In the genomic region with DNA sequence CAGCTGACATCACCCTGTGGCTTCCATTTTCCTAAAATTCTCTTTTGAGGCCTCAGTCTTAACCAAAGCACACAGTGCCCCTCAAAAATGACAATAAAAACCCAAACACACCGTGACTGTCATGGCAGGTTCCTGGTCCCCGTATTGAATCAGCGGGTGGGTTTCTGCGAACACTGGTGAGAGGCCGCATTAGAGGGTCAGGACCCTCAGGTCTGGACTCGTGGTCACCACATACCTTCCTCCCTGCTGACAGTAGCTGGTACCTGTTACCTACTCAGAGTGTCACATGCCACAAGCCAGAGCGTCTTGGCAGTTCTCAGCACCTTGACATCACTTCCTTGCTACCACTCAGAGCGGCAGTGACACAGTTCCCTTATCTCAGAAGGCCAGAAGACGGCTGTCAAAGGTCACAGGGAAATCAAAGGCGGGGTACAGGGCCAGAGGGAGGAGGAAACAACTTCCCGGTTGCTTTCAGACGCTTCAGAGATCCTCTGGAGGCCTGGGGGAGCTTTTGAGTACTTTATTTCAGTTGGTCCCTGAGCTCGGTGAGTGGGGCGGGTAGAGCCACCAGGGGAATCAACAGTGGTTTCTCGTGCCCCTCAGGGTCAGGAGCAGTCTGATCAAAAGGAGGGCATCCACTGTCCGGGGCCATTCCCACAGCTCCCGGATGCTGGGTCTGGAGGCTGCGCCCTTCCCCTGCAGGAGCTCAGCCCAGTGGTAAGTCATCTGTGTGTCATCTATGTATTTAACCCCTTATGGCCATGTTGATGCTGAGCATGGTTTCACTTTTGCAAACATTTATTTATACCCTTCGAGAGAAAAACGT, we compare ENCODE assay signal across 1 cellular context.
TF ChIP-seq lines count a peak whose summit lies in the region.

A gene (minus strand): TSS at position 281 of the 826 bp plus-strand sequence.
A gene with protein sequence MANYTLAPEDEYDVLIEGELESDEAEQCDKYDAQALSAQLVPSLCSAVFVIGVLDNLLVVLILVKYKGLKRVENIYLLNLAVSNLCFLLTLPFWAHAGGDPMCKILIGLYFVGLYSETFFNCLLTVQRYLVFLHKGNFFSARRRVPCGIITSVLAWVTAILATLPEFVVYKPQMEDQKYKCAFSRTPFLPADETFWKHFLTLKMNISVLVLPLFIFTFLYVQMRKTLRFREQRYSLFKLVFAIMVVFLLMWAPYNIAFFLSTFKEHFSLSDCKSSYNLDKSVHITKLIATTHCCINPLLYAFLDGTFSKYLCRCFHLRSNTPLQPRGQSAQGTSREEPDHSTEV (plus strand): TSS at position 474 of the 826 bp plus-strand sequence. CDS start 821 bp downstream, outside the sequence.

TF ChIP-seq in K562, 482 proteins besides CTCF, POLR2A, EP300 and RAD21 (continued from another document and continues in another):
- TF ChIP-seq, protein P1, sequence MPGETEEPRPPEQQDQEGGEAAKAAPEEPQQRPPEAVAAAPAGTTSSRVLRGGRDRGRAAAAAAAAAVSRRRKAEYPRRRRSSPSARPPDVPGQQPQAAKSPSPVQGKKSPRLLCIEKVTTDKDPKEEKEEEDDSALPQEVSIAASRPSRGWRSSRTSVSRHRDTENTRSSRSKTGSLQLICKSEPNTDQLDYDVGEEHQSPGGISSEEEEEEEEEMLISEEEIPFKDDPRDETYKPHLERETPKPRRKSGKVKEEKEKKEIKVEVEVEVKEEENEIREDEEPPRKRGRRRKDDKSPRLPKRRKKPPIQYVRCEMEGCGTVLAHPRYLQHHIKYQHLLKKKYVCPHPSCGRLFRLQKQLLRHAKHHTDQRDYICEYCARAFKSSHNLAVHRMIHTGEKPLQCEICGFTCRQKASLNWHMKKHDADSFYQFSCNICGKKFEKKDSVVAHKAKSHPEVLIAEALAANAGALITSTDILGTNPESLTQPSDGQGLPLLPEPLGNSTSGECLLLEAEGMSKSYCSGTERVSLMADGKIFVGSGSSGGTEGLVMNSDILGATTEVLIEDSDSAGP (CRISPR knock-in tag; IDR thresholded peaks at IDR 0.05): 0 out of 2 replicates have a peak, but pooled peaks have one; percentile 16
- no peak for TF ChIP-seq PURB (CRISPR knock-in tag; IDR thresholded peaks at IDR 0.05; ENCODE audit: low read depth)
- peak; percentile 87 for TF ChIP-seq MEF2D (tag; conservative IDR thresholded peaks at IDR 0.05; ENCODE audit: low read depth)
- TF ChIP-seq, protein P2, sequence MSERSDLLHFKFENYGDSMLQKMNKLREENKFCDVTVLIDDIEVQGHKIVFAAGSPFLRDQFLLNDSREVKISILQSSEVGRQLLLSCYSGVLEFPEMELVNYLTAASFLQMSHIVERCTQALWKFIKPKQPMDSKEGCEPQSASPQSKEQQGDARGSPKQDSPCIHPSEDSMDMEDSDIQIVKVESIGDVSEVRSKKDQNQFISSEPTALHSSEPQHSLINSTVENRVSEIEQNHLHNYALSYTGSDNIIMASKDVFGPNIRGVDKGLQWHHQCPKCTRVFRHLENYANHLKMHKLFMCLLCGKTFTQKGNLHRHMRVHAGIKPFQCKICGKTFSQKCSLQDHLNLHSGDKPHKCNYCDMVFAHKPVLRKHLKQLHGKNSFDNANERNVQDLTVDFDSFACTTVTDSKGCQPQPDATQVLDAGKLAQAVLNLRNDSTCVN (CRISPR knock-in tag; IDR thresholded peaks at IDR 0.05): no peak
- TF ChIP-seq, protein P3, sequence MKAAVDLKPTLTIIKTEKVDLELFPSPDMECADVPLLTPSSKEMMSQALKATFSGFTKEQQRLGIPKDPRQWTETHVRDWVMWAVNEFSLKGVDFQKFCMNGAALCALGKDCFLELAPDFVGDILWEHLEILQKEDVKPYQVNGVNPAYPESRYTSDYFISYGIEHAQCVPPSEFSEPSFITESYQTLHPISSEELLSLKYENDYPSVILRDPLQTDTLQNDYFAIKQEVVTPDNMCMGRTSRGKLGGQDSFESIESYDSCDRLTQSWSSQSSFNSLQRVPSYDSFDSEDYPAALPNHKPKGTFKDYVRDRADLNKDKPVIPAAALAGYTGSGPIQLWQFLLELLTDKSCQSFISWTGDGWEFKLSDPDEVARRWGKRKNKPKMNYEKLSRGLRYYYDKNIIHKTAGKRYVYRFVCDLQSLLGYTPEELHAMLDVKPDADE (conservative IDR thresholded peaks at IDR 0.05; ENCODE audit: control insufficient read depth, low read depth, low read length): peak; percentile 53; the same call in 1 of the 2 replicates
- peak; percentile 8; the same call in 1 of the 2 replicates for TF ChIP-seq NFATC3 (IDR thresholded peaks at IDR 0.05)
- peak in 1 of 3 experiments; percentile 57 for TF ChIP-seq YY1 (IDR thresholded peaks at IDR 0.05; ENCODE audit: borderline replicate concordance in 1 of 3, control insufficient read depth in 1 of 3, extremely low read depth in 1 of 3, insufficient read depth in 3 of 3, insufficient read length in 1 of 3, insufficient replicate concordance in 2 of 3, low read depth in 1 of 3, low read length in 2 of 3)
- TF ChIP-seq CHD1 (IDR thresholded peaks at IDR 0.05; ENCODE audit: low read length): no peak
- TF ChIP-seq, protein P4, sequence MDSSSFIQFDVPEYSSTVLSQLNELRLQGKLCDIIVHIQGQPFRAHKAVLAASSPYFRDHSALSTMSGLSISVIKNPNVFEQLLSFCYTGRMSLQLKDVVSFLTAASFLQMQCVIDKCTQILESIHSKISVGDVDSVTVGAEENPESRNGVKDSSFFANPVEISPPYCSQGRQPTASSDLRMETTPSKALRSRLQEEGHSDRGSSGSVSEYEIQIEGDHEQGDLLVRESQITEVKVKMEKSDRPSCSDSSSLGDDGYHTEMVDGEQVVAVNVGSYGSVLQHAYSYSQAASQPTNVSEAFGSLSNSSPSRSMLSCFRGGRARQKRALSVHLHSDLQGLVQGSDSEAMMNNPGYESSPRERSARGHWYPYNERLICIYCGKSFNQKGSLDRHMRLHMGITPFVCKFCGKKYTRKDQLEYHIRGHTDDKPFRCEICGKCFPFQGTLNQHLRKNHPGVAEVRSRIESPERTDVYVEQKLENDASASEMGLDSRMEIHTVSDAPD (CRISPR knock-in tag; IDR thresholded peaks at IDR 0.05): peak; percentile 53; the same call in 1 of the 2 replicates
- TF ChIP-seq ZNF766 (CRISPR knock-in tag; conservative IDR thresholded peaks at IDR 0.05): peak; percentile 93
- TF ChIP-seq, protein P5, sequence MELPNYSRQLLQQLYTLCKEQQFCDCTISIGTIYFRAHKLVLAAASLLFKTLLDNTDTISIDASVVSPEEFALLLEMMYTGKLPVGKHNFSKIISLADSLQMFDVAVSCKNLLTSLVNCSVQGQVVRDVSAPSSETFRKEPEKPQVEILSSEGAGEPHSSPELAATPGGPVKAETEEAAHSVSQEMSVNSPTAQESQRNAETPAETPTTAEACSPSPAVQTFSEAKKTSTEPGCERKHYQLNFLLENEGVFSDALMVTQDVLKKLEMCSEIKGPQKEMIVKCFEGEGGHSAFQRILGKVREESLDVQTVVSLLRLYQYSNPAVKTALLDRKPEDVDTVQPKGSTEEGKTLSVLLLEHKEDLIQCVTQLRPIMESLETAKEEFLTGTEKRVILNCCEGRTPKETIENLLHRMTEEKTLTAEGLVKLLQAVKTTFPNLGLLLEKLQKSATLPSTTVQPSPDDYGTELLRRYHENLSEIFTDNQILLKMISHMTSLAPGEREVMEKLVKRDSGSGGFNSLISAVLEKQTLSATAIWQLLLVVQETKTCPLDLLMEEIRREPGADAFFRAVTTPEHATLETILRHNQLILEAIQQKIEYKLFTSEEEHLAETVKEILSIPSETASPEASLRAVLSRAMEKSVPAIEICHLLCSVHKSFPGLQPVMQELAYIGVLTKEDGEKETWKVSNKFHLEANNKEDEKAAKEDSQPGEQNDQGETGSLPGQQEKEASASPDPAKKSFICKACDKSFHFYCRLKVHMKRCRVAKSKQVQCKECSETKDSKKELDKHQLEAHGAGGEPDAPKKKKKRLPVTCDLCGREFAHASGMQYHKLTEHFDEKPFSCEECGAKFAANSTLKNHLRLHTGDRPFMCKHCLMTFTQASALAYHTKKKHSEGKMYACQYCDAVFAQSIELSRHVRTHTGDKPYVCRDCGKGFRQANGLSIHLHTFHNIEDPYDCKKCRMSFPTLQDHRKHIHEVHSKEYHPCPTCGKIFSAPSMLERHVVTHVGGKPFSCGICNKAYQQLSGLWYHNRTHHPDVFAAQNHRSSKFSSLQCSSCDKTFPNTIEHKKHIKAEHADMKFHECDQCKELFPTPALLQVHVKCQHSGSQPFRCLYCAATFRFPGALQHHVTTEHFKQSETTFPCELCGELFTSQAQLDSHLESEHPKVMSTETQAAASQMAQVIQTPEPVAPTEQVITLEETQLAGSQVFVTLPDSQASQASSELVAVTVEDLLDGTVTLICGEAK (IDR thresholded peaks at IDR 0.05): peak; percentile 83
- TF ChIP-seq, protein P5 (CRISPR knock-in tag; IDR thresholded peaks at IDR 0.05): no peak
- peak in 1 of 2 experiments; percentile 80; a peak in 2 of 4 replicates for TF ChIP-seq TEAD1 (CRISPR knock-in tag; IDR thresholded peaks at IDR 0.05)
- peak; percentile 93 for TF ChIP-seq CREB1 (IDR thresholded peaks at IDR 0.05)
- peak; percentile 92 for TF ChIP-seq CREB1 (CRISPR knock-in tag; IDR thresholded peaks at IDR 0.05)
- peak; percentile 42 for TF ChIP-seq ZKSCAN8 (CRISPR knock-in tag; IDR thresholded peaks at IDR 0.05)
- TF ChIP-seq ZNF175 (CRISPR knock-in tag; IDR thresholded peaks at IDR 0.05; ENCODE audit: low read depth): peak; percentile 97
- peak; percentile 94 for TF ChIP-seq ZEB2 (IDR thresholded peaks at IDR 0.05)
- TF ChIP-seq, protein P6, sequence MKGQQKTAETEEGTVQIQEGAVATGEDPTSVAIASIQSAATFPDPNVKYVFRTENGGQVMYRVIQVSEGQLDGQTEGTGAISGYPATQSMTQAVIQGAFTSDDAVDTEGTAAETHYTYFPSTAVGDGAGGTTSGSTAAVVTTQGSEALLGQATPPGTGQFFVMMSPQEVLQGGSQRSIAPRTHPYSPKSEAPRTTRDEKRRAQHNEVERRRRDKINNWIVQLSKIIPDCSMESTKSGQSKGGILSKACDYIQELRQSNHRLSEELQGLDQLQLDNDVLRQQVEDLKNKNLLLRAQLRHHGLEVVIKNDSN (CRISPR knock-in tag; IDR thresholded peaks at IDR 0.05): peak; percentile 87
- TF ChIP-seq BRD4 (IDR thresholded peaks at IDR 0.05): peak; percentile 94
- TF ChIP-seq NFE2 (IDR thresholded peaks at IDR 0.05; ENCODE audit: low read depth): peak; percentile 70
- TF ChIP-seq CBFB (CRISPR knock-in tag; IDR thresholded peaks at IDR 0.05): peak; percentile 73; the same call in 1 of the 2 replicates
- TF ChIP-seq DPF2 (IDR thresholded peaks at IDR 0.05): peak; percentile 97
- peak; percentile 61 for TF ChIP-seq MTA1 (IDR thresholded peaks at IDR 0.05; ENCODE audit: borderline replicate concordance)
- peak; percentile 93 for TF ChIP-seq TARDBP (IDR thresholded peaks at IDR 0.05)
- TF ChIP-seq TCFL5 (CRISPR knock-in tag; conservative IDR thresholded peaks at IDR 0.05): peak; percentile 74; the same call in 1 of the 2 replicates
- peak; percentile 91 for TF ChIP-seq RBBP5 (IDR thresholded peaks at IDR 0.05; ENCODE audit: borderline replicate concordance, insufficient read depth, low read length, poor library complexity, severe bottlenecking)
- TF ChIP-seq, protein P7, sequence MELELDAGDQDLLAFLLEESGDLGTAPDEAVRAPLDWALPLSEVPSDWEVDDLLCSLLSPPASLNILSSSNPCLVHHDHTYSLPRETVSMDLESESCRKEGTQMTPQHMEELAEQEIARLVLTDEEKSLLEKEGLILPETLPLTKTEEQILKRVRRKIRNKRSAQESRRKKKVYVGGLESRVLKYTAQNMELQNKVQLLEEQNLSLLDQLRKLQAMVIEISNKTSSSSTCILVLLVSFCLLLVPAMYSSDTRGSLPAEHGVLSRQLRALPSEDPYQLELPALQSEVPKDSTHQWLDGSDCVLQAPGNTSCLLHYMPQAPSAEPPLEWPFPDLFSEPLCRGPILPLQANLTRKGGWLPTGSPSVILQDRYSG (tag; conservative IDR thresholded peaks at IDR 0.05; ENCODE audit: low read depth): peak; percentile 94
- no peak for TF ChIP-seq ASH1L (IDR thresholded peaks at IDR 0.05; ENCODE audit: borderline replicate concordance, low read depth, partially characterized antibody)
- TF ChIP-seq, protein P8, sequence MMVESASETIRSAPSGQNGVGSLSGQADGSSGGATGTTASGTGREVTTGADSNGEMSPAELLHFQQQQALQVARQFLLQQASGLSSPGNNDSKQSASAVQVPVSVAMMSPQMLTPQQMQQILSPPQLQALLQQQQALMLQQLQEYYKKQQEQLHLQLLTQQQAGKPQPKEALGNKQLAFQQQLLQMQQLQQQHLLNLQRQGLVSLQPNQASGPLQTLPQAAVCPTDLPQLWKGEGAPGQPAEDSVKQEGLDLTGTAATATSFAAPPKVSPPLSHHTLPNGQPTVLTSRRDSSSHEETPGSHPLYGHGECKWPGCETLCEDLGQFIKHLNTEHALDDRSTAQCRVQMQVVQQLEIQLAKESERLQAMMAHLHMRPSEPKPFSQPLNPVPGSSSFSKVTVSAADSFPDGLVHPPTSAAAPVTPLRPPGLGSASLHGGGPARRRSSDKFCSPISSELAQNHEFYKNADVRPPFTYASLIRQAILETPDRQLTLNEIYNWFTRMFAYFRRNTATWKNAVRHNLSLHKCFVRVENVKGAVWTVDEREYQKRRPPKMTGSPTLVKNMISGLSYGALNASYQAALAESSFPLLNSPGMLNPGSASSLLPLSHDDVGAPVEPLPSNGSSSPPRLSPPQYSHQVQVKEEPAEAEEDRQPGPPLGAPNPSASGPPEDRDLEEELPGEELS (CRISPR knock-in tag; IDR thresholded peaks at IDR 0.05; ENCODE audit: borderline replicate concordance): peak; percentile 40; the same call in 1 of the 2 replicates
- TF ChIP-seq MAFK (IDR thresholded peaks at IDR 0.05; ENCODE audit: low read length): peak; percentile 41
- peak; percentile 25; the same call in 1 of the 2 replicates for TF ChIP-seq KLF6 (CRISPR knock-in tag; IDR thresholded peaks at IDR 0.05; ENCODE audit: borderline replicate concordance)
- peak; percentile 97 for TF ChIP-seq CBFA2T3 (IDR thresholded peaks at IDR 0.05)
- TF ChIP-seq NFRKB (IDR thresholded peaks at IDR 0.05; ENCODE audit: low read depth): peak; percentile 90; the same call in 1 of the 2 replicates
- peak; percentile 99 for TF ChIP-seq KDM1A (IDR thresholded peaks at IDR 0.05)
